In genomic region chr6:11367638-11368199, GRCh38 we compare ENCODE assay signal across 1 cellular context.
A peak's percentile ranks its signal among the peaks of the same experiment; 100 is the strongest.
TF ChIP-seq lines count a peak whose summit lies in the region.

No MANE protein-coding gene starts in this region.

TF ChIP-seq in HepG2, 621 proteins besides CTCF, POLR2A, EP300 and RAD21 (continued from another document):
- TF ChIP-seq, protein P1, sequence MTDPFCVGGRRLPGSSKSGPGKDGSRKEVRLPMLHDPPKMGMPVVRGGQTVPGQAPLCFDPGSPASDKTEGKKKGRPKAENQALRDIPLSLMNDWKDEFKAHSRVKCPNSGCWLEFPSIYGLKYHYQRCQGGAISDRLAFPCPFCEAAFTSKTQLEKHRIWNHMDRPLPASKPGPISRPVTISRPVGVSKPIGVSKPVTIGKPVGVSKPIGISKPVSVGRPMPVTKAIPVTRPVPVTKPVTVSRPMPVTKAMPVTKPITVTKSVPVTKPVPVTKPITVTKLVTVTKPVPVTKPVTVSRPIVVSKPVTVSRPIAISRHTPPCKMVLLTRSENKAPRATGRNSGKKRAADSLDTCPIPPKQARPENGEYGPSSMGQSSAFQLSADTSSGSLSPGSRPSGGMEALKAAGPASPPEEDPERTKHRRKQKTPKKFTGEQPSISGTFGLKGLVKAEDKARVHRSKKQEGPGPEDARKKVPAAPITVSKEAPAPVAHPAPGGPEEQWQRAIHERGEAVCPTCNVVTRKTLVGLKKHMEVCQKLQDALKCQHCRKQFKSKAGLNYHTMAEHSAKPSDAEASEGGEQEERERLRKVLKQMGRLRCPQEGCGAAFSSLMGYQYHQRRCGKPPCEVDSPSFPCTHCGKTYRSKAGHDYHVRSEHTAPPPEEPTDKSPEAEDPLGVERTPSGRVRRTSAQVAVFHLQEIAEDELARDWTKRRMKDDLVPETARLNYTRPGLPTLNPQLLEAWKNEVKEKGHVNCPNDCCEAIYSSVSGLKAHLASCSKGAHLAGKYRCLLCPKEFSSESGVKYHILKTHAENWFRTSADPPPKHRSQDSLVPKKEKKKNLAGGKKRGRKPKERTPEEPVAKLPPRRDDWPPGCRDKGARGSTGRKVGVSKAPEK (CRISPR knock-in tag; IDR thresholded peaks at IDR 0.05; ENCODE audit: borderline replicate concordance) = no peak; the same call in 1 of the 2 replicates
- TF ChIP-seq, protein P2, sequence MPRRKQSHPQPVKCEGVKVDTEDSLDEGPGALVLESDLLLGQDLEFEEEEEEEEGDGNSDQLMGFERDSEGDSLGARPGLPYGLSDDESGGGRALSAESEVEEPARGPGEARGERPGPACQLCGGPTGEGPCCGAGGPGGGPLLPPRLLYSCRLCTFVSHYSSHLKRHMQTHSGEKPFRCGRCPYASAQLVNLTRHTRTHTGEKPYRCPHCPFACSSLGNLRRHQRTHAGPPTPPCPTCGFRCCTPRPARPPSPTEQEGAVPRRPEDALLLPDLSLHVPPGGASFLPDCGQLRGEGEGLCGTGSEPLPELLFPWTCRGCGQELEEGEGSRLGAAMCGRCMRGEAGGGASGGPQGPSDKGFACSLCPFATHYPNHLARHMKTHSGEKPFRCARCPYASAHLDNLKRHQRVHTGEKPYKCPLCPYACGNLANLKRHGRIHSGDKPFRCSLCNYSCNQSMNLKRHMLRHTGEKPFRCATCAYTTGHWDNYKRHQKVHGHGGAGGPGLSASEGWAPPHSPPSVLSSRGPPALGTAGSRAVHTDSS (CRISPR knock-in tag; conservative IDR thresholded peaks at IDR 0.05) = no peak
- TF ChIP-seq ZNF367 (CRISPR knock-in tag; IDR thresholded peaks at IDR 0.05; ENCODE audit: borderline replicate concordance) (no peak), MED1 (CRISPR knock-in tag; IDR thresholded peaks at IDR 0.05) (peak; percentile 99), ZNF550 (CRISPR knock-in tag; IDR thresholded peaks at IDR 0.05; ENCODE audit: borderline replicate concordance) (no peak), ZBTB8A (CRISPR knock-in tag; IDR thresholded peaks at IDR 0.05; ENCODE audit: borderline replicate concordance, low read depth) (no peak), ZNF264 (CRISPR knock-in tag; IDR thresholded peaks at IDR 0.05) (peak; percentile 86; the same call in 1 of the 2 replicates), ZNF468 (CRISPR knock-in tag; IDR thresholded peaks at IDR 0.05) (no peak), ZNF335 (CRISPR knock-in tag; IDR thresholded peaks at IDR 0.05) (peak; percentile 74; the same call in 1 of the 2 replicates), ZNF414 (CRISPR knock-in tag; IDR thresholded peaks at IDR 0.05) (no peak; the same call in 1 of the 2 replicates), REXO4 (CRISPR knock-in tag; IDR thresholded peaks at IDR 0.05; ENCODE audit: borderline replicate concordance) (no peak), EED (CRISPR knock-in tag; IDR thresholded peaks at IDR 0.05) (no peak), CENPX (CRISPR knock-in tag; IDR thresholded peaks at IDR 0.05) (no peak), KLF11 (CRISPR knock-in tag; IDR thresholded peaks at IDR 0.05) (peak; percentile 93), DR1 (CRISPR knock-in tag; IDR thresholded peaks at IDR 0.05) (peak; percentile 50; the same call in 1 of the 2 replicates), ZNF879 (CRISPR knock-in tag; IDR thresholded peaks at IDR 0.05) (no peak), CSRNP1 (CRISPR knock-in tag; IDR thresholded peaks at IDR 0.05) (no peak), GPN1 (CRISPR knock-in tag; IDR thresholded peaks at IDR 0.05; ENCODE audit: borderline replicate concordance) (no peak), RFX5 (IDR thresholded peaks at IDR 0.05; ENCODE audit: low read depth, low read length) (no peak)
- TF ChIP-seq, protein P3, sequence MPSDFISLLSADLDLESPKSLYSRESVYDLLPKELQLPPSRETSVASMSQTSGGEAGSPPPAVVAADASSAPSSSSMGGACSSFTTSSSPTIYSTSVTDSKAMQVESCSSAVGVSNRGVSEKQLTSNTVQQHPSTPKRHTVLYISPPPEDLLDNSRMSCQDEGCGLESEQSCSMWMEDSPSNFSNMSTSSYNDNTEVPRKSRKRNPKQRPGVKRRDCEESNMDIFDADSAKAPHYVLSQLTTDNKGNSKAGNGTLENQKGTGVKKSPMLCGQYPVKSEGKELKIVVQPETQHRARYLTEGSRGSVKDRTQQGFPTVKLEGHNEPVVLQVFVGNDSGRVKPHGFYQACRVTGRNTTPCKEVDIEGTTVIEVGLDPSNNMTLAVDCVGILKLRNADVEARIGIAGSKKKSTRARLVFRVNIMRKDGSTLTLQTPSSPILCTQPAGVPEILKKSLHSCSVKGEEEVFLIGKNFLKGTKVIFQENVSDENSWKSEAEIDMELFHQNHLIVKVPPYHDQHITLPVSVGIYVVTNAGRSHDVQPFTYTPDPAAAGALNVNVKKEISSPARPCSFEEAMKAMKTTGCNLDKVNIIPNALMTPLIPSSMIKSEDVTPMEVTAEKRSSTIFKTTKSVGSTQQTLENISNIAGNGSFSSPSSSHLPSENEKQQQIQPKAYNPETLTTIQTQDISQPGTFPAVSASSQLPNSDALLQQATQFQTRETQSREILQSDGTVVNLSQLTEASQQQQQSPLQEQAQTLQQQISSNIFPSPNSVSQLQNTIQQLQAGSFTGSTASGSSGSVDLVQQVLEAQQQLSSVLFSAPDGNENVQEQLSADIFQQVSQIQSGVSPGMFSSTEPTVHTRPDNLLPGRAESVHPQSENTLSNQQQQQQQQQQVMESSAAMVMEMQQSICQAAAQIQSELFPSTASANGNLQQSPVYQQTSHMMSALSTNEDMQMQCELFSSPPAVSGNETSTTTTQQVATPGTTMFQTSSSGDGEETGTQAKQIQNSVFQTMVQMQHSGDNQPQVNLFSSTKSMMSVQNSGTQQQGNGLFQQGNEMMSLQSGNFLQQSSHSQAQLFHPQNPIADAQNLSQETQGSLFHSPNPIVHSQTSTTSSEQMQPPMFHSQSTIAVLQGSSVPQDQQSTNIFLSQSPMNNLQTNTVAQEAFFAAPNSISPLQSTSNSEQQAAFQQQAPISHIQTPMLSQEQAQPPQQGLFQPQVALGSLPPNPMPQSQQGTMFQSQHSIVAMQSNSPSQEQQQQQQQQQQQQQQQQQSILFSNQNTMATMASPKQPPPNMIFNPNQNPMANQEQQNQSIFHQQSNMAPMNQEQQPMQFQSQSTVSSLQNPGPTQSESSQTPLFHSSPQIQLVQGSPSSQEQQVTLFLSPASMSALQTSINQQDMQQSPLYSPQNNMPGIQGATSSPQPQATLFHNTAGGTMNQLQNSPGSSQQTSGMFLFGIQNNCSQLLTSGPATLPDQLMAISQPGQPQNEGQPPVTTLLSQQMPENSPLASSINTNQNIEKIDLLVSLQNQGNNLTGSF (CRISPR knock-in tag; IDR thresholded peaks at IDR 0.05) = no peak
- TF ChIP-seq, protein P4, sequence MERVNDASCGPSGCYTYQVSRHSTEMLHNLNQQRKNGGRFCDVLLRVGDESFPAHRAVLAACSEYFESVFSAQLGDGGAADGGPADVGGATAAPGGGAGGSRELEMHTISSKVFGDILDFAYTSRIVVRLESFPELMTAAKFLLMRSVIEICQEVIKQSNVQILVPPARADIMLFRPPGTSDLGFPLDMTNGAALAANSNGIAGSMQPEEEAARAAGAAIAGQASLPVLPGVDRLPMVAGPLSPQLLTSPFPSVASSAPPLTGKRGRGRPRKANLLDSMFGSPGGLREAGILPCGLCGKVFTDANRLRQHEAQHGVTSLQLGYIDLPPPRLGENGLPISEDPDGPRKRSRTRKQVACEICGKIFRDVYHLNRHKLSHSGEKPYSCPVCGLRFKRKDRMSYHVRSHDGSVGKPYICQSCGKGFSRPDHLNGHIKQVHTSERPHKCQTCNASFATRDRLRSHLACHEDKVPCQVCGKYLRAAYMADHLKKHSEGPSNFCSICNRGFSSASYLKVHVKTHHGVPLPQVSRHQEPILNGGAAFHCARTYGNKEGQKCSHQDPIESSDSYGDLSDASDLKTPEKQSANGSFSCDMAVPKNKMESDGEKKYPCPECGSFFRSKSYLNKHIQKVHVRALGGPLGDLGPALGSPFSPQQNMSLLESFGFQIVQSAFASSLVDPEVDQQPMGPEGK (CRISPR knock-in tag; IDR thresholded peaks at IDR 0.05) = peak; percentile 76
